8 cellular contexts compared by ENCODE assay signal in genomic region chr11:83063073-83063754, GRCh38. TPM values are rescaled to one million over a fixed set of nuclear protein-coding genes. Genes with fewer than 3 reads are reported as not detected.
A peak's percentile ranks its signal among the peaks of the same experiment; 100 is the strongest.
DNase-seq lines count a peak whose midpoint lies in the region; ATAC-seq lines count a peak whose summit lies in the region.

No MANE protein-coding gene starts in this region.

- no peak overlapping the region for H4K8ac ChIP-seq in neuronal stem cell (ENCODE audit: low read depth, low read length)

- no peaks in the 10 kb centered on the region for H3K4me1 ChIP-seq in neuronal stem cell (ENCODE audit: control insufficient read depth in 2 of 2, insufficient read depth in 1 of 2, low read depth in 1 of 2, low read length in 2 of 2)

- no peak overlapping the region for H3K9ac ChIP-seq in neuronal stem cell (ENCODE audit: low read depth, low read length, poor library complexity)

- no peaks in the 10 kb centered on the region for H3K36me3 ChIP-seq in neuronal stem cell (replicated peaks in 1 of 2; ENCODE audit: control insufficient read depth in 2 of 2, insufficient read depth in 2 of 2, low read length in 2 of 2)

- no peak overlapping the region for H2AFZ ChIP-seq in neuronal stem cell (ENCODE audit: low read length)

- no peak overlapping the region for H2BK15ac ChIP-seq in neuronal stem cell (ENCODE audit: low read length)

- no CpG with 5 or more reads among the region's 7 CpGs for WGBS in neuronal stem cell (ENCODE audit: extremely low coverage in 2 of 2, insufficient read length in 2 of 2, insufficient replicate concordance in 1 of 2), 2 donors

- H2BK12ac ChIP-seq in neuronal stem cell (ENCODE audit: low read length): no peak overlapping the region

- no peak overlapping the region for H3K18ac ChIP-seq in neuronal stem cell (ENCODE audit: low read length)

- ATAC-seq in GM19372 (IDR thresholded peaks at IDR 0.05; ENCODE audit: low read depth, unreplicated experiment) (peak; percentile 65), HG03280 (IDR thresholded peaks at IDR 0.05; ENCODE audit: unreplicated experiment) (peak; percentile 68)
- ATAC-seq in activated naive CD4-positive, alpha-beta T cell treated with anti-CD3 and anti-CD28 coated beads, Interleukin-2, amount 50 U/mL, for 72 hours: peak; percentile 73 to 84

- no peak overlapping the region for H2AK5ac ChIP-seq in neuronal stem cell (ENCODE audit: low read depth, low read length)

- H3K4me3 ChIP-seq in neuronal stem cell (ENCODE audit: low read length in 2 of 2): no peak overlapping the region

- peaks cover 6 to 27% of the 10 kb centered on the region in 2 donors for H3K36me3 Mint-ChIP-seq in activated naive CD4-positive, alpha-beta T cell treated with anti-CD3 and anti-CD28 coated beads, Interleukin-2, amount 50 U/mL, for 72 hours

- H3K14ac ChIP-seq in neuronal stem cell (ENCODE audit: low read length): no peak overlapping the region

- in situ Hi-C loops in Caki2 (cut with HindIII; ENCODE audit: low pct_unique_long_range_greater_than_20kb, low sequenced_read_pairs): no loop called here

- no peaks in the 10 kb centered on the region for H3K27me3 ChIP-seq in neuronal stem cell (ENCODE audit: control insufficient read depth in 3 of 3, insufficient read depth in 3 of 3, low read depth in 1 of 3, low read length in 3 of 3)

- no peak overlapping the region for H2BK120ac ChIP-seq in neuronal stem cell (ENCODE audit: low read depth, low read length)

- no peak overlapping the region for H3K27ac ChIP-seq in neuronal stem cell (replicated peaks; ENCODE audit: low read length)

- no peak overlapping the region for H3K4ac ChIP-seq in neuronal stem cell (ENCODE audit: low read length)

- peak overlapping the region; percentile 90 to 94 for H3K27ac Mint-ChIP-seq in activated naive CD4-positive, alpha-beta T cell treated with anti-CD3 and anti-CD28 coated beads, Interleukin-2, amount 50 U/mL, for 72 hours

- H2BK5ac ChIP-seq in neuronal stem cell (ENCODE audit: low read length): no peak overlapping the region

- no peaks in the 10 kb centered on the region for H3K79me1 ChIP-seq in neuronal stem cell (ENCODE audit: low read depth, low read length)

- no peak overlapping the region for H3K23ac ChIP-seq in neuronal stem cell (ENCODE audit: low read depth, low read length, poor library complexity)

- H4K91ac ChIP-seq in neuronal stem cell (ENCODE audit: low read depth, low read length, poor library complexity): no peak overlapping the region

- no peak overlapping the region for H3K4me2 ChIP-seq in neuronal stem cell (ENCODE audit: insufficient read depth, low read length, poor library complexity, severe bottlenecking)

- DNase-seq in Caki2 (ENCODE audit: low read depth): peak; percentile 16
- DNase-seq in activated naive CD4-positive, alpha-beta T cell treated with anti-CD3 and anti-CD28 coated beads, Interleukin-2, amount 50 U/mL, for 72 hours (ENCODE audit: low spot score in 2 of 2): no peak
- DNase-seq in kidney tubule cell (ENCODE audit: low spot score): peak; percentile 52
- DNase-seq in neuronal stem cell (ENCODE audit: low spot score): no peak
- DNase-seq in NCI-H1092 (lab: John Stamatoyannopoulos, UW): no peak
- DNase-seq in stimulated activated CD4-positive, alpha-beta T cell treated with anti-CD3 and anti-CD28 coated beads, Interleukin-2, amount 100 ng/mL, for 48 hours: no peak

- no peaks in the 10 kb centered on the region for H3K9me3 ChIP-seq in neuronal stem cell (replicated peaks in 1 of 2; ENCODE audit: control insufficient read depth in 2 of 2, insufficient read depth in 1 of 2, low read depth in 1 of 2, low read length in 2 of 2)

- peaks cover 0 to 10% of the 10 kb centered on the region in 2 donors for H3K9me3 Mint-ChIP-seq in activated naive CD4-positive, alpha-beta T cell treated with anti-CD3 and anti-CD28 coated beads, Interleukin-2, amount 50 U/mL, for 72 hours

RNA-seq across cellular contexts. Expression of gene RAB30, which starts 8.5 kb away (rescaled TPM):
- total RNA-seq in Caki2 (2014; rRNA removed; shearing (Covaris generic); ENCODE audit: low replicate concordance): 3.2 and 5.6 TPM in 2 replicates
- 10 to 100 TPM in 1 of 2 donors, 1 to 10 TPM in 1; 8.7 to 12.1 TPM for total RNA-seq in activated naive CD4-positive, alpha-beta T cell treated with anti-CD3 and anti-CD28 coated beads, Interleukin-2, amount 50 U/mL, for 72 hours
- 2.9 TPM for polyA plus RNA-seq in neuronal stem cell (2013, experiment 1 of 2)
- polyA plus RNA-seq in neuronal stem cell (2013, experiment 2 of 2): 2.9 TPM

Comparison
In these comparisons a context has a peak if more than half of its experiments do, and no peak if none do; other contexts are left out.
1. DNase-seq: peak in Caki2 (single experiment) and kidney tubule cell (single experiment); none in activated naive CD4-positive, alpha-beta T cell treated with anti-CD3 and anti-CD28 coated beads, Interleukin-2, amount 50 U/mL, for 72 hours (0 of 2), neuronal stem cell (single experiment), NCI-H1092 (single experiment) and stimulated activated CD4-positive, alpha-beta T cell treated with anti-CD3 and anti-CD28 coated beads, Interleukin-2, amount 100 ng/mL, for 48 hours (0 of 2).
2. Peak in every context shown above with its lines, with median percentiles within 50 percentile points of each other: ATAC-seq.